Comparison of ENCODE assay signal across 8 cellular contexts in the genomic region with DNA sequence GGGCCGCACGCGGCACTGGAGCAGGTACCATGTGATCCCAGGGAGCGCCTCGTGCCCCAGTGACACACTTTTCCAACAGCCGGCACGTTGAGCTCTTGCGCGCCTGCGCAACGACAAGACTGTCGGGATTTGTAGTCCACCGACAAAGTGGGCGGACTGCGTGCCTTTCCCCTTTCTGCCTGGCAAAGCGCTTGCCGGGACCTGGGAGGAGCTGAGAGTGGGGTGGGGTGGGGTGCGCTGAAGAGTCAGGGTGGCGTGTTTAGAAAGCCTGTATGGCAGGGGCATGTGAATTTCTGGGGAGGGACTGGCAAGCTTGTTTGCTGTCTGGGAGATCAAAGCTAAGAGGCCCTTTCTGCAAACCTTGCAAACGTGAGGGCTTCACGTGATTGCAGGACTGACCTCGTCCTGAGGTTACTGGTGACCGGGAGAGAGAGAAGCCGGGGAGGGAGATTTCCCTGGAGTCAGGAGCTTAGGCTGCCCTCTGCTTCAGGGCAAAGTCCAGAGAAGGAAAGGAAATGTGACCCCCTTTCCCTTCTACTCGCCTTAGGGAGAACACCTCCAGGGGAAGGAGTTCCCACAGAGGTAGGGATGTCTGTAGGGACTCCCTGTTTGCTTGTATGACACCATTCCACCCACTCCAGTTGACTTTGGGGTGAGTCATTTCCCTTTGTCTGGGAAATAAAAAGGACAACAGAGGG. TPM values are rescaled to one million over a fixed set of nuclear protein-coding genes. Genes with fewer than 3 reads are reported as not detected.
DNase-seq lines count a peak whose midpoint lies in the region; ATAC-seq lines count a peak whose summit lies in the region.

No MANE protein-coding gene starts in this region.

- peak overlapping the region; percentile 74 to 94 (median 85) for H3K4me3 Mint-ChIP-seq in immature natural killer cell

- ATAC-seq in HG02763 (IDR thresholded peaks at IDR 0.05; ENCODE audit: unreplicated experiment): peak; percentile 32
- no peak for ATAC-seq in GM19351 (IDR thresholded peaks at IDR 0.05; ENCODE audit: unreplicated experiment)

- peak overlapping the region; percentile 95 to 98 (median 96) for H3K27ac Mint-ChIP-seq in immature natural killer cell

- peaks cover 84 to 86% of the 10 kb centered on the region in 2 donors for H3K4me1 Mint-ChIP-seq in immature natural killer cell

- no peaks in the 10 kb centered on the region for H3K9me3 Mint-ChIP-seq in immature natural killer cell

- DNase-seq in D341Med (ENCODE audit: low spot score) (peak; percentile 100), NCI-H446 (lab: John Stamatoyannopoulos, UW) (peak; percentile 91 to 97), caudate nucleus (lab: John Stamatoyannopoulos, UW) (peak; percentile 76 to 99 (median 97)), immature natural killer cell (peak; percentile 80 to 85 (median 82))
- peak; percentile 79 for DNase-seq in activated CD4-positive, CD25-positive, alpha-beta regulatory T cell treated with anti-CD3 and anti-CD28 coated beads, Interleukin-2, amount 50 U/mL, for 16 hours (ENCODE audit: low read depth, low spot score)

- H3K4me3 ChIP-seq in skin epidermis: peak overlapping the region; percentile 55 to 95 (median 81)

- peak overlapping the region; percentile 98 for H3K27ac ChIP-seq in caudate nucleus (ENCODE audit: low read depth, low read length)
- peak overlapping the region in 20 of 21 experiments; percentile 82 to 99 (median 94) for H3K27ac ChIP-seq in skin epidermis

- H3K36me3 Mint-ChIP-seq in immature natural killer cell: peaks cover 0 to 5% (median 2%) of the 10 kb centered on the region in 3 donors

- H3K27me3 Mint-ChIP-seq in immature natural killer cell (ENCODE audit: low read depth in 3 of 3): peaks cover 19 to 24% (median 19%) of the 10 kb centered on the region in 3 donors

RNA-seq across cellular contexts. Expression of a gene that starts 0.4 kb away (rescaled TPM):
- 1 to 10 TPM in 1 of 3 donors, under 1 TPM in 1, not detected in 1; 0.49 to 2.8 TPM for polyA plus RNA-seq in immature natural killer cell

RNA-seq across cellular contexts. Expression of a gene that starts 21.0 kb away (rescaled TPM):
- 10 to 100 TPM in 2 of 3 donors, 1 to 10 TPM in 1; 5.6 to 16.2 (median 11.1) TPM for polyA plus RNA-seq in immature natural killer cell

RNA-seq across cellular contexts. Expression of a gene that starts 38.1 kb away (rescaled TPM):
- polyA plus RNA-seq in immature natural killer cell: 10 to 100 TPM in 1 of 3 donors, 1 to 10 TPM in 2; 5.0 to 15.0 (median 8.0) TPM

RNA-seq across cellular contexts. Expression of a gene that starts 39.5 kb away (rescaled TPM):
- polyA plus RNA-seq in immature natural killer cell: 10 to 100 TPM; 24.5 to 53.5 (median 27.7) TPM

RNA-seq across cellular contexts. Expression of a gene that starts 46.6 kb away (rescaled TPM):
- polyA plus RNA-seq in immature natural killer cell: 10 to 100 TPM; 34.8 to 75.8 (median 53.2) TPM
